16 cellular contexts compared by ENCODE assay signal in genomic region chr11:130909650-130910049, GRCh38. TPM values are rescaled to one million over a fixed set of nuclear protein-coding genes. Genes with fewer than 3 reads are reported as not detected.
DNase-seq lines count a peak whose midpoint lies in the region; FAIRE-seq and TF ChIP-seq lines count a peak whose summit lies in the region.
"Had no signal": no experiment of that assay in that cellular context is flagged by ENCODE, and none has a peak within 500 bp of the region (broad histone marks: within the 10 kb centered on the region; RNA-seq: fewer than 3 reads in every experiment).

No MANE protein-coding gene starts in this region.

- peaks cover 65% of the 10 kb centered on the region for H3K4me1 Mint-ChIP-seq in activated naive CD4-positive, alpha-beta T cell treated with anti-CD3 and anti-CD28 coated beads, Interleukin-2, amount 50 U/mL, for 24 hours

- H3K4me3 Mint-ChIP-seq in activated naive CD4-positive, alpha-beta T cell treated with anti-CD3 and anti-CD28 coated beads, Interleukin-2, amount 50 U/mL, for 24 hours: no peak overlapping the region
- H3K4me3 Mint-ChIP-seq: activated naive CD8-positive, alpha-beta T cell treated with anti-CD3 and anti-CD28 coated beads, Interleukin-2, amount 50 U/mL, for 24 hours had no signal

- TF ChIP-seq CTCF in bronchial epithelial cell (IDR thresholded peaks at IDR 0.05; ENCODE audit: insufficient read depth, low read length, severe bottlenecking): no peak

- FAIRE-seq in bronchial epithelial cell (lab: Jason Lieb, UNC) (no peak), GM12892 (lab: Jason Lieb, UNC) (no peak)
- FAIRE-seq: A204.1 had no signal

- peaks cover 55% of the 10 kb centered on the region for H3K36me3 Mint-ChIP-seq in activated naive CD4-positive, alpha-beta T cell treated with anti-CD3 and anti-CD28 coated beads, Interleukin-2, amount 50 U/mL, for 24 hours

- DNase-seq in activated naive CD4-positive, alpha-beta T cell (lab: John Stamatoyannopoulos, UW): no peak
- peak; percentile 94 for DNase-seq in bronchial epithelial cell (ENCODE audit: low read depth)
- peak; percentile 97 for DNase-seq in iris pigment epithelial cell (ENCODE audit: low read depth)
- no peak for DNase-seq in GM12892 (ENCODE audit: insufficient read length)
- DNase-seq in NCI-H2081 treated with DMSO at 0.1 percent for 48 hours (lab: John Stamatoyannopoulos, UW): no peak
- no peak for DNase-seq in stimulated activated CD4-positive, alpha-beta T cell treated with anti-CD3 and anti-CD28 coated beads, Interleukin-1b, Interleukin-23, amount 100 ng/mL, for 48 hours
- DNase-seq in GM19240 (ENCODE audit: insufficient read length, low spot score): no peak
- DNase-seq: activated naive CD8-positive, alpha-beta T cell treated with anti-CD3 and anti-CD28 coated beads, Interleukin-2, amount 50 U/mL, for 24 hours; hippocampal formation; NCI-H1105; NCI-H446 treated with DMSO at 0.1 percent for 48 hours; spleen; testis had no signal

- peak overlapping the region; percentile 56 for H3K27ac Mint-ChIP-seq in activated naive CD4-positive, alpha-beta T cell treated with anti-CD3 and anti-CD28 coated beads, Interleukin-2, amount 50 U/mL, for 24 hours
- H3K27ac Mint-ChIP-seq: activated naive CD8-positive, alpha-beta T cell treated with anti-CD3 and anti-CD28 coated beads, Interleukin-2, amount 50 U/mL, for 24 hours had no signal

- no peak overlapping the region for H3K4me3 ChIP-seq in bronchial epithelial cell (ENCODE audit: low read depth, low read length)
- H3K4me3 ChIP-seq: spleen, testis had no signal

- no peaks in the 10 kb centered on the region for H3K27me3 Mint-ChIP-seq in activated naive CD4-positive, alpha-beta T cell treated with anti-CD3 and anti-CD28 coated beads, Interleukin-2, amount 50 U/mL, for 24 hours
- H3K27me3 Mint-ChIP-seq: activated naive CD8-positive, alpha-beta T cell treated with anti-CD3 and anti-CD28 coated beads, Interleukin-2, amount 50 U/mL, for 24 hours had no signal

- H3K36me3 ChIP-seq in bronchial epithelial cell (ENCODE audit: control insufficient read depth, insufficient read depth, low read length): peaks cover 16% of the 10 kb centered on the region

- TF ChIP-seq POLR2A in GM12892 (IDR thresholded peaks at IDR 0.05; ENCODE audit: low read depth, low read length): no peak

- H3K9me3 Mint-ChIP-seq in activated naive CD4-positive, alpha-beta T cell treated with anti-CD3 and anti-CD28 coated beads, Interleukin-2, amount 50 U/mL, for 24 hours: peaks cover 10% of the 10 kb centered on the region

- H3K27me3 ChIP-seq in bronchial epithelial cell (ENCODE audit: control insufficient read depth, insufficient read depth, low read length): no peaks in the 10 kb centered on the region
- H3K27me3 ChIP-seq: neutrophil, spleen, testis had no signal

RNA-seq across cellular contexts. Expression of gene SNX19, which starts 6.6 kb away (rescaled TPM):
- 34.8 and 50.7 TPM in 2 replicates for total RNA-seq in bronchial epithelial cell
- 19.9 TPM for polyA plus RNA-seq in GM12892 (2012; ENCODE audit: missing spikeins)

Comparison
In these comparisons a context has a peak if more than half of its experiments do, and no peak if none do; other contexts are left out.
1. DNase-seq: peak in bronchial epithelial cell (single experiment) and iris pigment epithelial cell (single experiment); none in activated naive CD4-positive, alpha-beta T cell (0 of 4), GM12892 (single experiment), NCI-H2081 treated with DMSO at 0.1 percent for 48 hours (single experiment), stimulated activated CD4-positive, alpha-beta T cell treated with anti-CD3 and anti-CD28 coated beads, Interleukin-1b, Interleukin-23, amount 100 ng/mL, for 48 hours (single experiment) and GM19240 (single experiment).